ENCODE assay signal across 2 cellular contexts in genomic region chr11:1151366-1152315, GRCh38.
TF ChIP-seq lines count a peak whose summit lies in the region.

No MANE protein-coding gene starts in this region.

TF ChIP-seq in SK-N-SH, 30 proteins besides CTCF, POLR2A, EP300 and RAD21 (continued from another document):
- TF ChIP-seq PBX3 (IDR thresholded peaks at IDR 0.05) (no peak), SIN3A (IDR thresholded peaks at IDR 0.05; ENCODE audit: borderline replicate concordance, low read depth, low read length) (no peak), TEAD4 (IDR thresholded peaks at IDR 0.05; ENCODE audit: borderline replicate concordance, insufficient read depth) (no peak), GATA2 (CRISPR knock-in tag; IDR thresholded peaks at IDR 0.05) (no peak), NFIC (IDR thresholded peaks at IDR 0.05; ENCODE audit: borderline replicate concordance) (no peak), JUND (IDR thresholded peaks at IDR 0.05) (no peak), MXI1 (IDR thresholded peaks at IDR 0.05; ENCODE audit: low read depth, low read length) (no peak)

TF ChIP-seq in SK-N-SH treated with all-trans-retinoic acid at 6 μM for 48 hours, 23 proteins besides CTCF, POLR2A, EP300 and RAD21 (continued from another document):
- no peak for TF ChIP-seq BACH2 (CRISPR knock-in tag; IDR thresholded peaks at IDR 0.05; ENCODE audit: borderline replicate concordance)
- no peak for TF ChIP-seq ZC3H10 (CRISPR knock-in tag; IDR thresholded peaks at IDR 0.05)
TF ChIP-seq in SK-N-SH treated with all-trans-retinoic acid at 6 μM for 48 hours: peak in this region for 0.
